ENCODE assay signal across 1 cellular context in the genomic region with DNA sequence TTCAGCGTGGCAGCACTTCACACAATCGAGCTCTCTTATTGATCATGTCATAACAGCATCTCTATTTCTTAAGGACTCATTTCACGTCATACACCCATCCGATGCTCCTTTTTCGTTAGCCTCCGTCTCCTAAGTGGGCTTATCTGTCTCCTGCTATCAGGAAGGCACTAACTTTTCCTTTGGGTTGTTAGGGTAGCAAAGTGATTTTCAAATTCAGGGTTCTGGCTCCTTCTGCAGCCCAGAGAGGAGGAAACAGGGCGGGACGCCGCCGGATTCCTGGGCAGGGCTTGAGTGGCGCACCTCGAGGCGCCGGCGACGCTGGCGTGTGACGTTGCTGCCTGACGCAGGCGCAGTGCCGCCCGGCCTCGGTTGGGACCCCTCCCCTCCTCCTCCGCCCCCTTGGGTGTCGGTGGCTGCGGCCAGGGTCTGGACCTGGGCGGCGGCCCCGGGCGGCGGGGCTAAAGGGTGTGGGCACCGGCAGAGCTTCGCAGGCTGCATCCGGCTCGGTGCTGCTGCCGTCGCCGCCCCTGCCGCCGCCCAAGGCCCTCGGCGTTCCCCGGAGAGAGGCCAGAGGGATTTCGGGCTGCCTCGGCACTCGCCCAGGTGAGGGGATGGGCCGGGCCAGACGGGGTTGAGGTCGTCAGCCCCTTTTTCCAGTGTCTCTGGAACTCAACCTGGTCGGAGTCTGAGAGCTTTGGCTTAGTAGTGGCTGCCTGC.
TF ChIP-seq lines count a peak whose summit lies in the region.

BLTP1 (plus strand) TSS at position 350 of the 717 bp plus-strand sequence. CDS start 18,317 bp downstream, outside the sequence.

TF ChIP-seq in K562, 482 proteins besides CTCF, POLR2A, EP300 and RAD21 (continued from another document and continues in another):
- TF ChIP-seq, protein P1, sequence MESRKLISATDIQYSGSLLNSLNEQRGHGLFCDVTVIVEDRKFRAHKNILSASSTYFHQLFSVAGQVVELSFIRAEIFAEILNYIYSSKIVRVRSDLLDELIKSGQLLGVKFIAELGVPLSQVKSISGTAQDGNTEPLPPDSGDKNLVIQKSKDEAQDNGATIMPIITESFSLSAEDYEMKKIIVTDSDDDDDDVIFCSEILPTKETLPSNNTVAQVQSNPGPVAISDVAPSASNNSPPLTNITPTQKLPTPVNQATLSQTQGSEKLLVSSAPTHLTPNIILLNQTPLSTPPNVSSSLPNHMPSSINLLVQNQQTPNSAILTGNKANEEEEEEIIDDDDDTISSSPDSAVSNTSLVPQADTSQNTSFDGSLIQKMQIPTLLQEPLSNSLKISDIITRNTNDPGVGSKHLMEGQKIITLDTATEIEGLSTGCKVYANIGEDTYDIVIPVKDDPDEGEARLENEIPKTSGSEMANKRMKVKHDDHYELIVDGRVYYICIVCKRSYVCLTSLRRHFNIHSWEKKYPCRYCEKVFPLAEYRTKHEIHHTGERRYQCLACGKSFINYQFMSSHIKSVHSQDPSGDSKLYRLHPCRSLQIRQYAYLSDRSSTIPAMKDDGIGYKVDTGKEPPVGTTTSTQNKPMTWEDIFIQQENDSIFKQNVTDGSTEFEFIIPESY (CRISPR knock-in tag; IDR thresholded peaks at IDR 0.05): peak; percentile 60; the same call in 1 of the 2 replicates
- TF ChIP-seq GTF2A2 (tag; IDR thresholded peaks at IDR 0.05) (no peak), ZNF41 (CRISPR knock-in tag; conservative IDR thresholded peaks at IDR 0.05) (no peak), TEAD4 (IDR thresholded peaks at IDR 0.05; ENCODE audit: low read length) (0 out of 2 replicates have a peak, but pooled peaks have one; percentile 39), TEAD4 (CRISPR knock-in tag; IDR thresholded peaks at IDR 0.05; ENCODE audit: borderline replicate concordance) (no peak), MAZ (CRISPR knock-in tag; conservative IDR thresholded peaks at IDR 0.05 in 1 of 2, IDR thresholded peaks at IDR 0.05 in 1 of 2) (peak; percentile 75 to 90), HNRNPL (IDR thresholded peaks at IDR 0.05; ENCODE audit: low read depth, low read length) (no peak), TAF9B (IDR thresholded peaks at IDR 0.05; ENCODE audit: partially characterized antibody) (no peak), SRSF1 (IDR thresholded peaks at IDR 0.05; ENCODE audit: low read depth, low read length) (no peak), SMARCC2 (IDR thresholded peaks at IDR 0.05; ENCODE audit: low read depth) (no peak), ZNF174 (CRISPR knock-in tag; IDR thresholded peaks at IDR 0.05) (no peak), CREBBP (IDR thresholded peaks at IDR 0.05; ENCODE audit: low read depth, low read length) (no peak), IFI16 (CRISPR knock-in tag; IDR thresholded peaks at IDR 0.05) (no peak), HMG20A (CRISPR knock-in tag; conservative IDR thresholded peaks at IDR 0.05) (no peak), FOXJ2 (tag; IDR thresholded peaks at IDR 0.05) (no peak), MCM7 (IDR thresholded peaks at IDR 0.05) (no peak), HDAC2 (IDR thresholded peaks at IDR 0.05) (no peak), HLTF (IDR thresholded peaks at IDR 0.05) (no peak), ZBTB1 (CRISPR knock-in tag; IDR thresholded peaks at IDR 0.05; ENCODE audit: borderline replicate concordance, low read depth) (no peak), TSC22D4 (tag; IDR thresholded peaks at IDR 0.05) (no peak), HDAC6 (IDR thresholded peaks at IDR 0.05; ENCODE audit: low read depth, low read length) (no peak), PHTF2 (CRISPR knock-in tag; IDR thresholded peaks at IDR 0.05) (no peak), BRD4 (IDR thresholded peaks at IDR 0.05) (no peak), CTCFL (IDR thresholded peaks at IDR 0.05; ENCODE audit: borderline replicate concordance, insufficient read depth, low read depth, low read length, poor library complexity, severe bottlenecking) (no peak), MTA3 (IDR thresholded peaks at IDR 0.05; ENCODE audit: borderline replicate concordance) (no peak), VEZF1 (CRISPR knock-in tag; IDR thresholded peaks at IDR 0.05) (peak; percentile 68), RHOXF2B (CRISPR knock-in tag; conservative IDR thresholded peaks at IDR 0.05) (no peak), RB1 (IDR thresholded peaks at IDR 0.05; ENCODE audit: low read depth) (peak; percentile 84), NUFIP1 (IDR thresholded peaks at IDR 0.05; ENCODE audit: partially characterized antibody) (no peak), ZNF408 (CRISPR knock-in tag; IDR thresholded peaks at IDR 0.05; ENCODE audit: low read depth) (no peak), HIVEP1 (CRISPR knock-in tag; IDR thresholded peaks at IDR 0.05) (no peak), NEUROD1 (IDR thresholded peaks at IDR 0.05; ENCODE audit: borderline replicate concordance, low read depth, low read length, partially characterized antibody) (no peak), L3MBTL2 (IDR thresholded peaks at IDR 0.05) (peak; percentile 48; the same call in 1 of the 2 replicates), ZNF551 (CRISPR knock-in tag; IDR thresholded peaks at IDR 0.05) (no peak), ZNF232 (CRISPR knock-in tag; IDR thresholded peaks at IDR 0.05) (no peak), NR2C1 (IDR thresholded peaks at IDR 0.05) (no peak), NR2C1 (tag; IDR thresholded peaks at IDR 0.05) (no peak), TRIM28 (IDR thresholded peaks at IDR 0.05) (no peak), ERF (CRISPR knock-in tag; IDR thresholded peaks at IDR 0.05) (no peak), ARID3B (CRISPR knock-in tag; IDR thresholded peaks at IDR 0.05; ENCODE audit: borderline replicate concordance) (0 out of 2 replicates have a peak, but pooled peaks have one; percentile 13), YBX1 (IDR thresholded peaks at IDR 0.05) (no peak), ELF4 (CRISPR knock-in tag; IDR thresholded peaks at IDR 0.05) (no peak), ZNF644 (tag; IDR thresholded peaks at IDR 0.05; ENCODE audit: low read depth) (no peak), ZNF740 (CRISPR knock-in tag; IDR thresholded peaks at IDR 0.05) (no peak), ZNF740 (tag; IDR thresholded peaks at IDR 0.05) (no peak), HDAC8 (tag; IDR thresholded peaks at IDR 0.05) (no peak), PHF21A (IDR thresholded peaks at IDR 0.05; ENCODE audit: borderline replicate concordance, low read depth) (no peak), CREB3 (tag; conservative IDR thresholded peaks at IDR 0.05; ENCODE audit: low read depth) (no peak), ZNF124 (CRISPR knock-in tag; IDR thresholded peaks at IDR 0.05) (no peak)
- TF ChIP-seq, protein P2, sequence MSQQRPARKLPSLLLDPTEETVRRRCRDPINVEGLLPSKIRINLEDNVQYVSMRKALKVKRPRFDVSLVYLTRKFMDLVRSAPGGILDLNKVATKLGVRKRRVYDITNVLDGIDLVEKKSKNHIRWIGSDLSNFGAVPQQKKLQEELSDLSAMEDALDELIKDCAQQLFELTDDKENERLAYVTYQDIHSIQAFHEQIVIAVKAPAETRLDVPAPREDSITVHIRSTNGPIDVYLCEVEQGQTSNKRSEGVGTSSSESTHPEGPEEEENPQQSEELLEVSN (IDR thresholded peaks at IDR 0.05; ENCODE audit: borderline replicate concordance in 1 of 2, extremely low read depth in 1 of 2, insufficient read depth in 1 of 2, insufficient read length in 1 of 2, low read depth in 1 of 2, low read length in 1 of 2, poor library complexity in 1 of 2, severe bottlenecking in 1 of 2): peak; percentile 34 to 63
- TF ChIP-seq, protein P3, sequence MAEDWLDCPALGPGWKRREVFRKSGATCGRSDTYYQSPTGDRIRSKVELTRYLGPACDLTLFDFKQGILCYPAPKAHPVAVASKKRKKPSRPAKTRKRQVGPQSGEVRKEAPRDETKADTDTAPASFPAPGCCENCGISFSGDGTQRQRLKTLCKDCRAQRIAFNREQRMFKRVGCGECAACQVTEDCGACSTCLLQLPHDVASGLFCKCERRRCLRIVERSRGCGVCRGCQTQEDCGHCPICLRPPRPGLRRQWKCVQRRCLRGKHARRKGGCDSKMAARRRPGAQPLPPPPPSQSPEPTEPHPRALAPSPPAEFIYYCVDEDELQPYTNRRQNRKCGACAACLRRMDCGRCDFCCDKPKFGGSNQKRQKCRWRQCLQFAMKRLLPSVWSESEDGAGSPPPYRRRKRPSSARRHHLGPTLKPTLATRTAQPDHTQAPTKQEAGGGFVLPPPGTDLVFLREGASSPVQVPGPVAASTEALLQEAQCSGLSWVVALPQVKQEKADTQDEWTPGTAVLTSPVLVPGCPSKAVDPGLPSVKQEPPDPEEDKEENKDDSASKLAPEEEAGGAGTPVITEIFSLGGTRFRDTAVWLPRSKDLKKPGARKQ (CRISPR knock-in tag; IDR thresholded peaks at IDR 0.05): no peak
- TF ChIP-seq, protein P4, sequence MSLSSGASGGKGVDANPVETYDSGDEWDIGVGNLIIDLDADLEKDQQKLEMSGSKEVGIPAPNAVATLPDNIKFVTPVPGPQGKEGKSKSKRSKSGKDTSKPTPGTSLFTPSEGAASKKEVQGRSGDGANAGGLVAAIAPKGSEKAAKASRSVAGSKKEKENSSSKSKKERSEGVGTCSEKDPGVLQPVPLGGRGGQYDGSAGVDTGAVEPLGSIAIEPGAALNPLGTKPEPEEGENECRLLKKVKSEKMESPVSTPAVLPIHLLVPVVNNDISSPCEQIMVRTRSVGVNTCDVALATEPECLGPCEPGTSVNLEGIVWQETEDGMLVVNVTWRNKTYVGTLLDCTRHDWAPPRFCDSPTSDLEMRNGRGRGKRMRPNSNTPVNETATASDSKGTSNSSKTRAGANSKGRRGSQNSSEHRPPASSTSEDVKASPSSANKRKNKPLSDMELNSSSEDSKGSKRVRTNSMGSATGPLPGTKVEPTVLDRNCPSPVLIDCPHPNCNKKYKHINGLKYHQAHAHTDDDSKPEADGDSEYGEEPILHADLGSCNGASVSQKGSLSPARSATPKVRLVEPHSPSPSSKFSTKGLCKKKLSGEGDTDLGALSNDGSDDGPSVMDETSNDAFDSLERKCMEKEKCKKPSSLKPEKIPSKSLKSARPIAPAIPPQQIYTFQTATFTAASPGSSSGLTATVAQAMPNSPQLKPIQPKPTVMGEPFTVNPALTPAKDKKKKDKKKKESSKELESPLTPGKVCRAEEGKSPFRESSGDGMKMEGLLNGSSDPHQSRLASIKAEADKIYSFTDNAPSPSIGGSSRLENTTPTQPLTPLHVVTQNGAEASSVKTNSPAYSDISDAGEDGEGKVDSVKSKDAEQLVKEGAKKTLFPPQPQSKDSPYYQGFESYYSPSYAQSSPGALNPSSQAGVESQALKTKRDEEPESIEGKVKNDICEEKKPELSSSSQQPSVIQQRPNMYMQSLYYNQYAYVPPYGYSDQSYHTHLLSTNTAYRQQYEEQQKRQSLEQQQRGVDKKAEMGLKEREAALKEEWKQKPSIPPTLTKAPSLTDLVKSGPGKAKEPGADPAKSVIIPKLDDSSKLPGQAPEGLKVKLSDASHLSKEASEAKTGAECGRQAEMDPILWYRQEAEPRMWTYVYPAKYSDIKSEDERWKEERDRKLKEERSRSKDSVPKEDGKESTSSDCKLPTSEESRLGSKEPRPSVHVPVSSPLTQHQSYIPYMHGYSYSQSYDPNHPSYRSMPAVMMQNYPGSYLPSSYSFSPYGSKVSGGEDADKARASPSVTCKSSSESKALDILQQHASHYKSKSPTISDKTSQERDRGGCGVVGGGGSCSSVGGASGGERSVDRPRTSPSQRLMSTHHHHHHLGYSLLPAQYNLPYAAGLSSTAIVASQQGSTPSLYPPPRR (CRISPR knock-in tag; IDR thresholded peaks at IDR 0.05; ENCODE audit: borderline replicate concordance): no peak
